ENCODE assay signal across 9 cellular contexts in genomic region chr3:141399979-141400971, GRCh38. TPM values are rescaled to one million over a fixed set of nuclear protein-coding genes. Genes with fewer than 3 reads are reported as not detected.
A peak's percentile ranks its signal among the peaks of the same experiment; 100 is the strongest.
DNase-seq lines count a peak whose midpoint lies in the region; ATAC-seq, FAIRE-seq and TF ChIP-seq lines count a peak whose summit lies in the region.
"Had no signal": no experiment of that assay in that cellular context is flagged by ENCODE, and none has a peak within 500 bp of the region (broad histone marks: within the 10 kb centered on the region; RNA-seq: fewer than 3 reads in every experiment).

No MANE protein-coding gene starts in this region.

- H3K4me2 ChIP-seq in GM23248 (ENCODE audit: unreplicated experiment) = peak overlapping the region; percentile 1

- no peaks in the 10 kb centered on the region for H3K9me2 ChIP-seq in GM23248 (ENCODE audit: insufficient read depth)

- H3K4me1 ChIP-seq in GM23248 (ENCODE audit: insufficient read depth) = peaks cover 49% of the 10 kb centered on the region

- TF ChIP-seq CTCF in AG04450 (IDR thresholded peaks at IDR 0.05; ENCODE audit: low read depth, low read length) (no peak), chondrocyte (IDR thresholded peaks at IDR 0.05) (no peak), natural killer cell (IDR thresholded peaks at IDR 0.05) (no peak)

- no peak overlapping the region for H3K4me3 ChIP-seq in AG04450 (ENCODE audit: low read depth, low read length)
- no peak overlapping the region for H3K4me3 ChIP-seq in GM23248
- H3K4me3 ChIP-seq in H7 (ENCODE audit: insufficient read depth, low read depth, low read length) = no peak overlapping the region

- H3K27me3 ChIP-seq in AG04450 (ENCODE audit: control insufficient read depth, insufficient read depth, low read length) (no peaks in the 10 kb centered on the region), GM23248 (replicated peaks; ENCODE audit: insufficient read depth) (no peaks in the 10 kb centered on the region), H7 (ENCODE audit: control insufficient read depth, insufficient read depth, low read length) (peaks cover 23% of the 10 kb centered on the region)

- POLR2A ChIA-PET in AG04450 (lab: Yijun Ruan, JAX) = interaction anchor here (0.6 to 1.2 kb wide), 2 partner anchors 12 to 168 kb away, joined by 6 to 9 read pairs; no protein-coding TSS in a partner anchor

- DNase-seq in AG04450 (ENCODE audit: low read depth, low spot score) = no peak
- peak; percentile 57 for DNase-seq in GM23248
- no peak for DNase-seq in chondrocyte (ENCODE audit: low spot score)
- no peak for DNase-seq in natural killer cell
- no peak for DNase-seq in H7
- no peak for DNase-seq in urothelium cell line (ENCODE audit: low spot score)
- no peak for DNase-seq in effector CD4-positive, alpha-beta T cell

- in situ Hi-C loops in GM23248 (cut with MboI) = no loop called here

- peak overlapping the region; percentile 93 for H3K9ac ChIP-seq in GM23248

- peaks cover 56% of the 10 kb centered on the region for H3F3A ChIP-seq in GM23248 (ENCODE audit: insufficient read depth)

- H3K9me3 Mint-ChIP-seq in chondrocyte (ENCODE audit: low read depth) (peaks cover 13% of the 10 kb centered on the region), natural killer cell (peaks cover 0 to 2% of the 10 kb centered on the region in 2 donors)

- H4K20me1 ChIP-seq in GM23248 (ENCODE audit: insufficient read depth) = no peaks in the 10 kb centered on the region

- H3K27ac Mint-ChIP-seq in chondrocyte (ENCODE audit: unreplicated experiment) = peak overlapping the region; percentile 17
- H3K27ac Mint-ChIP-seq in natural killer cell = peak overlapping the region; percentile 70 to 71

- CTCF ChIA-PET in AG04450 (lab: Charles Lee) = interaction anchor here (0.7 to 1.0 kb wide), 3 partner anchors 12 to 88 kb away, joined by 3 read pairs; no protein-coding TSS in a partner anchor

- H3K36me3 Mint-ChIP-seq in chondrocyte (ENCODE audit: low read depth) = peaks cover 25% of the 10 kb centered on the region
- H3K36me3 Mint-ChIP-seq in natural killer cell = peaks cover 6% of the 10 kb centered on the region

- H3K36me3 ChIP-seq in GM23248 (ENCODE audit: low read depth) (peaks cover 31% of the 10 kb centered on the region), H7 (replicated peaks; ENCODE audit: control insufficient read depth, insufficient read depth, low read length) (no peaks in the 10 kb centered on the region; the same call in 1 of the 2 replicates)

- H3K27ac ChIP-seq in AG04450 (ENCODE audit: low read depth, low read length) (peak overlapping the region; percentile 49), GM23248 (peak overlapping the region; percentile 92)

- intact Hi-C loops in natural killer cell (cut with micrococcal nuclease) = loop anchor here (5.0 kb wide), 1 partner anchor 42 kb away; no protein-coding TSS in a partner anchor

- ATAC-seq in natural killer cell (no peak), HG02884 (IDR thresholded peaks at IDR 0.05; ENCODE audit: unreplicated experiment) (no peak)

- no peaks in the 10 kb centered on the region for H3K27me3 Mint-ChIP-seq in chondrocyte (ENCODE audit: low read depth)
- peaks cover 0 to 7% of the 10 kb centered on the region in 2 donors for H3K27me3 Mint-ChIP-seq in natural killer cell (ENCODE audit: low read depth in 2 of 2)

- no peak overlapping the region for H3K4me3 Mint-ChIP-seq in chondrocyte (ENCODE audit: unreplicated experiment)
- H3K4me3 Mint-ChIP-seq in natural killer cell = peak overlapping the region; percentile 63

- peaks cover 62% of the 10 kb centered on the region for H3K79me2 ChIP-seq in GM23248 (ENCODE audit: insufficient read depth)

- peaks cover 6% of the 10 kb centered on the region; the same call in 1 of the 2 replicates for H3K9me3 ChIP-seq in AG04450 (ENCODE audit: control insufficient read depth, insufficient read depth, low read length)
- no peaks in the 10 kb centered on the region for H3K9me3 ChIP-seq in GM23248 (ENCODE audit: low read depth)

- no peak for FAIRE-seq in urothelium cell line (lab: Jason Lieb, UNC)
- FAIRE-seq: G401.6 had no signal

- H3K4me1 Mint-ChIP-seq in chondrocyte (ENCODE audit: low read depth) (peaks cover 22% of the 10 kb centered on the region), natural killer cell (peaks cover 23 to 24% of the 10 kb centered on the region in 2 donors)

- 59 to 60% methylated on average over 5 of the region's 5 CpGs for WGBS in GM23248 (ENCODE audit: low coverage in 1 of 2, low lambda C conversion rate in 2 of 2, missing lambda C conversion rate in 2 of 2), 2 experiments

- no peak overlapping the region for H2AFZ ChIP-seq in GM23248

RNA-seq across cellular contexts. Expression of gene ZBTB38, which starts 32.0 kb away (rescaled TPM):
- polyA plus RNA-seq in AG04450 (2011; rRNA removed) (85.1 and 97.1 TPM in 2 replicates), GM23248 (2016; fragmentation: Nextera tagmentation; extraction: Ambion mirVana) (107 and 112 TPM in 2 replicates)
- 176 and 193 TPM in 2 replicates for polyA minus RNA-seq in AG04450 (2011; rRNA and poly(A)+ RNA removed)
- 159 and 175 TPM in 2 replicates for total RNA-seq in GM23248 (2014; rRNA removed; shearing (Covaris generic))
- total RNA-seq in chondrocyte (50.4 to 71.1 TPM (median 64.6 TPM) in 3 replicates), natural killer cell (10 to 100 TPM; 40.3 to 68.3 (median 56.7) TPM)
- 6.7 and 9.5 TPM in 2 replicates for total RNA-seq in H7 (2014; rRNA removed; shearing (Covaris generic))
